Comparison of ENCODE assay signal across 23 cellular contexts in the genomic region with DNA sequence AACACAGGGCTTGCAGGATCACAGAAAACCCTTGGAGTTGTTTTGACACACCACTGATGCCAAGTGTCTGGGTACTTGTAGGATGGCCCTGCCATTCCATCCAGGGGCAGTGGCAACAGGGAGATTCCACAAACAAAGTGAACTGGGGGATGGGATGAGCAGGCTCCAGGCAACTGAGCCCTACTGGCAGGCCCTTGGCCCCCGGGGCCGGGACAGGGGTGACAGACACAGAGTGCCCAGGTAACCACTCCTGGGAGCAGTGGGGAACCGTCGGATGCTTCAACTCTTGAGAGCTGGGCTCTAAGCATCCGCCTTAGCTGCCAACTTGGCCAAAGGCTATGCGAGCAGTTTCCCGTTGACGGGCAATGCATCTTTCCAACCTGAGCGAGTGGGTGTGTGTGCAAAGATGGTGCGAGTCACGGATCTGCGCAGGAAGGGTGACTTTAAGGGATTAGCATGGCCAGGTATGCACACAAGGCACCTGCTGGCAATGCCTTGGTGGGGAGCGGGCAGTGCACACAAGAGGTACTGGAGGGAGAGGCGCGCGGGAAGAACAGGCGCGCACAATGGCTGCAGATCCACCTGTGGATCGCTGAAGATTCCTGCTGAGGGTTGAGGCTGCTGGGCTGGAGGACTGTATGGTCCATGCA.
"Had no signal": no experiment of that assay in that cellular context is flagged by ENCODE, and none has a peak within 500 bp of the region (broad histone marks: within the 10 kb centered on the region; RNA-seq: fewer than 3 reads in every experiment).

No MANE protein-coding gene starts in this region.

- DNase-seq: cortex of kidney; effector memory CD4-positive, alpha-beta T cell; heart right ventricle; hypothalamus; kidney glomerular epithelial cell; mammary epithelial cell; mucosa of descending colon; occipital lobe; psoas muscle; retina; right lobe of liver; stimulated activated CD4-positive, alpha-beta T cell treated with anti-CD3 and anti-CD28 coated beads, Interleukin-1b, Interleukin-23, amount 100 ng/mL, for 48 hours; stimulated activated CD4-positive, alpha-beta T cell treated with anti-CD3 and anti-CD28 coated beads, Interleukin-4, amount 100 ng/mL, for 24 hours; stimulated activated naive CD4-positive, alpha-beta T cell treated with Interleukin-2 at 50 U/mL for 16 hours; uterus had no signal

- H3K4me3 ChIP-seq: heart right ventricle, mucosa of descending colon, neural progenitor cell, psoas muscle, right lobe of liver, uterus had no signal

- ATAC-seq: esophagus mucosa, heart right ventricle, mucosa of descending colon, psoas muscle had no signal

- H3K9ac ChIP-seq: neural progenitor cell, parathyroid adenoma had no signal

- H3K36me3 ChIP-seq: heart right ventricle, neural progenitor cell, right lobe of liver, uterus had no signal

- H3K9me3 Mint-ChIP-seq: natural killer cell treated with Interleukin-12 subunit alpha and Interleukin-12 subunit beta and Interleukin-15 and Interleukin-18, amount 100 ng/mL, for 72 hours; neural progenitor cell; type B pancreatic cell had no signal

- H2AFZ ChIP-seq: neural progenitor cell, parathyroid adenoma had no signal

- H3K27ac Mint-ChIP-seq: natural killer cell treated with Interleukin-12 subunit alpha and Interleukin-12 subunit beta and Interleukin-15 and Interleukin-18, amount 100 ng/mL, for 72 hours; neural progenitor cell; type B pancreatic cell had no signal

- H3K4me3 Mint-ChIP-seq: natural killer cell treated with Interleukin-12 subunit alpha and Interleukin-12 subunit beta and Interleukin-15 and Interleukin-18, amount 100 ng/mL, for 72 hours; neural progenitor cell; type B pancreatic cell had no signal

- H3K36me3 Mint-ChIP-seq: natural killer cell treated with Interleukin-12 subunit alpha and Interleukin-12 subunit beta and Interleukin-15 and Interleukin-18, amount 100 ng/mL, for 72 hours; neural progenitor cell; type B pancreatic cell had no signal

- H3K79me2 ChIP-seq: parathyroid adenoma had no signal

- H3K27ac ChIP-seq: heart right ventricle, neural progenitor cell, parathyroid adenoma, psoas muscle, right lobe of liver, uterus had no signal

- H3K9me3 ChIP-seq: heart right ventricle, mucosa of descending colon, psoas muscle, right lobe of liver, uterus had no signal

- FAIRE-seq: endometrium, frontal cortex, islet of Langerhans had no signal

- H3K4me2 ChIP-seq: neural progenitor cell had no signal

- H3K4me1 ChIP-seq: heart right ventricle, neural progenitor cell, parathyroid adenoma, right lobe of liver, uterus had no signal

- H3K4me1 Mint-ChIP-seq: neural progenitor cell had no signal

- H3K27me3 ChIP-seq: neural progenitor cell, right lobe of liver, uterus had no signal
